Comparison of ENCODE assay signal across 10 cellular contexts in genomic region chr3:39216176-39216790, GRCh38. TPM values are rescaled to one million over a fixed set of nuclear protein-coding genes. Genes with fewer than 3 reads are reported as not detected.
A peak's percentile ranks its signal among the peaks of the same experiment; 100 is the strongest.
DNase-seq lines count a peak whose midpoint lies in the region; ATAC-seq lines count a peak whose summit lies in the region.
"Had no signal": no experiment of that assay in that cellular context is flagged by ENCODE, and none has a peak within 500 bp of the region (broad histone marks: within the 10 kb centered on the region; RNA-seq: fewer than 3 reads in every experiment).

No MANE protein-coding gene starts in this region.

- peak; percentile 59 for ATAC-seq in activated naive CD8-positive, alpha-beta T cell treated with anti-CD3 and anti-CD28 coated beads, Interleukin-2, amount 50 U/mL, for 24 hours
- ATAC-seq in HG02885 (IDR thresholded peaks at IDR 0.05; ENCODE audit: poor library complexity, unreplicated experiment): peak; percentile 96
- peak; percentile 96 to 98 for ATAC-seq in stimulated activated naive B cell treated with anti-CD40 and anti-IgM and Interleukin-4, amounts not matched to agents 10 μg/mL and 1 μg/mL and 100 μg/mL, for 72 hours (replicated peaks)

- no peaks in the 10 kb centered on the region for H3K9me3 Mint-ChIP-seq in activated naive CD8-positive, alpha-beta T cell treated with anti-CD3 and anti-CD28 coated beads, Interleukin-2, amount 50 U/mL, for 24 hours
- no peaks in the 10 kb centered on the region for H3K9me3 Mint-ChIP-seq in activated naive CD8-positive, alpha-beta T cell treated with anti-CD3 and anti-CD28 coated beads for 36 hours
- H3K9me3 Mint-ChIP-seq in stimulated activated naive B cell treated with anti-CD40 and anti-IgM and Interleukin-4, amounts not matched to agents 10 μg/mL and 1 μg/mL and 100 μg/mL, for 72 hours: no peaks in the 10 kb centered on the region

- H3K36me3 Mint-ChIP-seq in activated naive CD8-positive, alpha-beta T cell treated with anti-CD3 and anti-CD28 coated beads, Interleukin-2, amount 50 U/mL, for 24 hours (ENCODE audit: low read depth): no peaks in the 10 kb centered on the region
- H3K36me3 Mint-ChIP-seq in activated naive CD8-positive, alpha-beta T cell treated with anti-CD3 and anti-CD28 coated beads for 36 hours: no peaks in the 10 kb centered on the region
- no peaks in the 10 kb centered on the region for H3K36me3 Mint-ChIP-seq in stimulated activated naive B cell treated with anti-CD40 and anti-IgM and Interleukin-4, amounts not matched to agents 10 μg/mL and 1 μg/mL and 100 μg/mL, for 72 hours

- H3K27me3 Mint-ChIP-seq in activated naive CD8-positive, alpha-beta T cell treated with anti-CD3 and anti-CD28 coated beads, Interleukin-2, amount 50 U/mL, for 24 hours: peaks cover 15% of the 10 kb centered on the region
- peaks cover 5% of the 10 kb centered on the region for H3K27me3 Mint-ChIP-seq in activated naive CD8-positive, alpha-beta T cell treated with anti-CD3 and anti-CD28 coated beads for 36 hours
- H3K27me3 Mint-ChIP-seq in stimulated activated naive B cell treated with anti-CD40 and anti-IgM and Interleukin-4, amounts not matched to agents 10 μg/mL and 1 μg/mL and 100 μg/mL, for 72 hours: peaks cover 4% of the 10 kb centered on the region in 2 donors

- no peak for DNase-seq in activated naive CD8-positive, alpha-beta T cell treated with anti-CD3 and anti-CD28 coated beads, Interleukin-2, amount 50 U/mL, for 24 hours
- no peak for DNase-seq in activated naive CD8-positive, alpha-beta T cell treated with anti-CD3 and anti-CD28 coated beads for 36 hours
- peak; percentile 54 for DNase-seq in NCI-H82 treated with DMSO at 0.1 percent for 48 hours (lab: John Stamatoyannopoulos, UW; ENCODE audit: unreplicated experiment)
- peak; percentile 18 for DNase-seq in stimulated activated naive B cell treated with anti-CD40 and anti-IgM and Interleukin-4, amounts not matched to agents 10 μg/mL and 1 μg/mL and 100 μg/mL, for 72 hours
- no peak for DNase-seq in activated naive CD4-positive, alpha-beta T cell treated with Interleukin-2 at 50 U/mL for 16 hours
- DNase-seq in NCI-H2107 treated with DMSO at 0.1 percent for 48 hours (lab: John Stamatoyannopoulos, UW; ENCODE audit: unreplicated experiment): no peak
- DNase-seq in DMS153 treated with DMSO at 0.1 percent for 48 hours (lab: John Stamatoyannopoulos, UW; ENCODE audit: unreplicated experiment): no peak
- DNase-seq: kidney had no signal

- H3K4me3 Mint-ChIP-seq in activated naive CD8-positive, alpha-beta T cell treated with anti-CD3 and anti-CD28 coated beads, Interleukin-2, amount 50 U/mL, for 24 hours: no peak overlapping the region
- H3K4me3 Mint-ChIP-seq in activated naive CD8-positive, alpha-beta T cell treated with anti-CD3 and anti-CD28 coated beads for 36 hours: no peak overlapping the region
- peak overlapping the region; percentile 14 to 47 for H3K4me3 Mint-ChIP-seq in stimulated activated naive B cell treated with anti-CD40 and anti-IgM and Interleukin-4, amounts not matched to agents 10 μg/mL and 1 μg/mL and 100 μg/mL, for 72 hours

- no peak overlapping the region for H3K27ac Mint-ChIP-seq in activated naive CD8-positive, alpha-beta T cell treated with anti-CD3 and anti-CD28 coated beads, Interleukin-2, amount 50 U/mL, for 24 hours
- H3K27ac Mint-ChIP-seq in activated naive CD8-positive, alpha-beta T cell treated with anti-CD3 and anti-CD28 coated beads for 36 hours: no peak overlapping the region
- H3K27ac Mint-ChIP-seq in stimulated activated naive B cell treated with anti-CD40 and anti-IgM and Interleukin-4, amounts not matched to agents 10 μg/mL and 1 μg/mL and 100 μg/mL, for 72 hours: peak overlapping the region; percentile 15

- H3K4me1 Mint-ChIP-seq in activated naive CD8-positive, alpha-beta T cell treated with anti-CD3 and anti-CD28 coated beads, Interleukin-2, amount 50 U/mL, for 24 hours: peaks cover 18% of the 10 kb centered on the region
- H3K4me1 Mint-ChIP-seq in activated naive CD8-positive, alpha-beta T cell treated with anti-CD3 and anti-CD28 coated beads for 36 hours: peaks cover 3% of the 10 kb centered on the region
- H3K4me1 Mint-ChIP-seq in stimulated activated naive B cell treated with anti-CD40 and anti-IgM and Interleukin-4, amounts not matched to agents 10 μg/mL and 1 μg/mL and 100 μg/mL, for 72 hours: peaks cover 35 to 60% of the 10 kb centered on the region in 2 donors

RNA-seq across cellular contexts. Expression of gene XIRP1, which starts 23.9 kb away (rescaled TPM):
- total RNA-seq in activated naive CD8-positive, alpha-beta T cell treated with anti-CD3 and anti-CD28 coated beads for 36 hours: under 1 TPM; 0.66 to 0.91 TPM
- total RNA-seq: NCI-H460 had no signal

Comparison
In these comparisons a context has a peak if more than half of its experiments do, and no peak if none do; other contexts are left out.
1. DNase-seq: peak in NCI-H82 treated with DMSO at 0.1 percent for 48 hours (single experiment) and stimulated activated naive B cell treated with anti-CD40 and anti-IgM and Interleukin-4, amounts not matched to agents 10 μg/mL and 1 μg/mL and 100 μg/mL, for 72 hours (single experiment); none in activated naive CD8-positive, alpha-beta T cell treated with anti-CD3 and anti-CD28 coated beads, Interleukin-2, amount 50 U/mL, for 24 hours (single experiment), activated naive CD8-positive, alpha-beta T cell treated with anti-CD3 and anti-CD28 coated beads for 36 hours (single experiment), activated naive CD4-positive, alpha-beta T cell treated with Interleukin-2 at 50 U/mL for 16 hours (single experiment), NCI-H2107 treated with DMSO at 0.1 percent for 48 hours (single experiment) and DMS153 treated with DMSO at 0.1 percent for 48 hours (single experiment).
2. H3K4me3 Mint-ChIP-seq: peak in stimulated activated naive B cell treated with anti-CD40 and anti-IgM and Interleukin-4, amounts not matched to agents 10 μg/mL and 1 μg/mL and 100 μg/mL, for 72 hours (2 of 2); none in activated naive CD8-positive, alpha-beta T cell treated with anti-CD3 and anti-CD28 coated beads, Interleukin-2, amount 50 U/mL, for 24 hours (single experiment) and activated naive CD8-positive, alpha-beta T cell treated with anti-CD3 and anti-CD28 coated beads for 36 hours (single experiment).
3. Peak in every context shown above with its lines, with median percentiles within 50 percentile points of each other: ATAC-seq.